31 cellular contexts compared by ENCODE assay signal in genomic region chr3:60322334-60322856, GRCh38.
"Had no signal": no experiment of that assay in that cellular context is flagged by ENCODE, and none has a peak within 500 bp of the region (broad histone marks: within the 10 kb centered on the region; RNA-seq: fewer than 3 reads in every experiment).

No MANE protein-coding gene starts in this region.

- H3K27ac ChIP-seq: esophagus muscularis mucosa, foreskin keratinocyte, gastroesophageal sphincter, WERI-Rb-1 had no signal

- DNase-seq: activated B cell treated with CpG ODN at 0.5 μM for 24 hours; activated CD4-positive, alpha-beta T cell treated with anti-CD3 and anti-CD28 coated beads for 48 hours; activated CD4-positive, alpha-beta T cell treated with anti-CD3 and anti-CD28 coated beads, Interleukin-2, amount 50 U/mL, for 1 hour; activated CD4-positive, alpha-beta T cell treated with anti-CD3 and anti-CD28 coated beads, Interleukin-2, amount 50 U/mL, for 48 hours; activated CD8-positive, alpha-beta memory T cell treated with anti-CD3 and anti-CD28 coated beads for 24 hours; activated CD8-positive, alpha-beta T cell treated with anti-CD3 and anti-CD28 coated beads for 36 hours; activated effector memory CD4-positive, alpha-beta T cell treated with anti-CD3 and anti-CD28 coated beads, Interleukin-2, amount 50 U/mL, for 16 hours; activated naive CD4-positive, alpha-beta T cell treated with anti-CD3 and anti-CD28 coated beads, Interleukin-2, amount 10 ng/mL, durations not matched to agents 7 days and 5 days; activated T-cell treated with anti-CD3 and anti-CD28 coated beads, Interleukin-2, amount 50 U/mL, for 48 hours; amniotic stem cell; anterior cingulate cortex; caudate nucleus; cortex of kidney; dermis blood vessel endothelial cell; effector CD4-positive, alpha-beta T cell; effector memory CD8-positive, alpha-beta T cell; erythroblast; foreskin keratinocyte; SW 1271; T-cell; T-helper 9 cell; WERI-Rb-1 had no signal

- H3K36me3 Mint-ChIP-seq: activated naive CD4-positive, alpha-beta T cell treated with anti-CD3 and anti-CD28 coated beads, Interleukin-2, amount 10 ng/mL, durations not matched to agents 7 days and 5 days; activated naive CD4-positive, alpha-beta T cell treated with anti-CD3 and anti-CD28 coated beads, Interleukin-2, amount 50 U/mL, for 72 hours; T-cell had no signal

- H3K4me1 Mint-ChIP-seq: activated B cell treated with CpG ODN at 0.5 μM for 24 hours; activated naive CD4-positive, alpha-beta T cell treated with anti-CD3 and anti-CD28 coated beads, Interleukin-2, amount 10 ng/mL, durations not matched to agents 7 days and 5 days had no signal

- H3K9me3 ChIP-seq: esophagus muscularis mucosa, gastroesophageal sphincter had no signal

- H3K36me3 ChIP-seq: esophagus muscularis mucosa, gastroesophageal sphincter, WERI-Rb-1 had no signal

- FAIRE-seq: astrocyte, colon had no signal

- H3K27ac Mint-ChIP-seq: activated B cell treated with CpG ODN at 0.5 μM for 24 hours; activated CD8-positive, alpha-beta T cell treated with anti-CD3 and anti-CD28 coated beads for 36 hours; activated naive CD4-positive, alpha-beta T cell treated with anti-CD3 and anti-CD28 coated beads, Interleukin-2, amount 10 ng/mL, durations not matched to agents 7 days and 5 days; activated naive CD4-positive, alpha-beta T cell treated with anti-CD3 and anti-CD28 coated beads, Interleukin-2, amount 50 U/mL, for 72 hours; activated T-helper 1 cell treated with anti-CD3 and anti-CD28 coated beads, Interleukin-12 subunit alpha, Interleukin-12 subunit beta, Interleukin-2, Interleukin-4 antibody, amounts not matched to agents 30 ng/mL and 10 ng/mL and 1 ng/mL, durations not matched to agents 14 hours and 24 hours and 36 hours; activated T-helper 2 cell treated with anti-CD3 and anti-CD28 coated beads, Interferon-gamma antibody, Interleukin-2, Interleukin-4, amounts not matched to agents 10 μg/mL and 5 μg/mL and 100 μg/mL, durations not matched to agents 14 hours and 24 hours and 36 hours; effector memory CD8-positive, alpha-beta T cell; T-cell; T-helper 1 cell treated with Interleukin-12 subunit alpha and Interleukin-12 subunit beta and Interleukin-4 antibody, amounts not matched to agents 30 μg/mL and 1 μg/mL, for 36 hours had no signal

- ATAC-seq: activated CD4-positive, CD25-positive, alpha-beta regulatory T cell treated with anti-CD3 and anti-CD28 coated beads, Interleukin-2, amount 50 U/mL, for 24 hours; activated CD8-positive, alpha-beta T cell treated with anti-CD3 and anti-CD28 coated beads for 36 hours; activated naive CD4-positive, alpha-beta T cell treated with anti-CD3 and anti-CD28 coated beads, Interleukin-2, amount 50 U/mL, for 72 hours; effector memory CD8-positive, alpha-beta T cell; foreskin keratinocyte; gastroesophageal sphincter; T-cell had no signal

- H3K27me3 Mint-ChIP-seq: activated B cell treated with CpG ODN at 0.5 μM for 24 hours; activated CD8-positive, alpha-beta T cell treated with anti-CD3 and anti-CD28 coated beads for 36 hours; activated naive CD4-positive, alpha-beta T cell treated with anti-CD3 and anti-CD28 coated beads, Interleukin-2, amount 10 ng/mL, durations not matched to agents 7 days and 5 days; T-cell had no signal

- H3K4me3 ChIP-seq: esophagus muscularis mucosa, gastroesophageal sphincter had no signal

- H3K4me3 Mint-ChIP-seq: activated B cell treated with CpG ODN at 0.5 μM for 24 hours; activated CD8-positive, alpha-beta T cell treated with anti-CD3 and anti-CD28 coated beads for 36 hours; activated naive CD4-positive, alpha-beta T cell treated with anti-CD3 and anti-CD28 coated beads, Interleukin-2, amount 10 ng/mL, durations not matched to agents 7 days and 5 days; activated T-helper 1 cell treated with anti-CD3 and anti-CD28 coated beads, Interleukin-12 subunit alpha, Interleukin-12 subunit beta, Interleukin-2, Interleukin-4 antibody, amounts not matched to agents 30 ng/mL and 10 ng/mL and 1 ng/mL, durations not matched to agents 14 hours and 24 hours and 36 hours; effector memory CD8-positive, alpha-beta T cell; T-cell; T-helper 1 cell treated with Interleukin-12 subunit alpha and Interleukin-12 subunit beta and Interleukin-4 antibody, amounts not matched to agents 30 μg/mL and 1 μg/mL, for 36 hours had no signal

- H3K27me3 ChIP-seq: esophagus muscularis mucosa, foreskin keratinocyte, gastroesophageal sphincter had no signal

- H3K9me3 Mint-ChIP-seq: activated B cell treated with CpG ODN at 0.5 μM for 24 hours; activated CD8-positive, alpha-beta T cell treated with anti-CD3 and anti-CD28 coated beads for 36 hours; T-cell had no signal

- H3K4me1 ChIP-seq: esophagus muscularis mucosa, foreskin keratinocyte, gastroesophageal sphincter had no signal
